8 cellular contexts compared by ENCODE assay signal in the genomic region with DNA sequence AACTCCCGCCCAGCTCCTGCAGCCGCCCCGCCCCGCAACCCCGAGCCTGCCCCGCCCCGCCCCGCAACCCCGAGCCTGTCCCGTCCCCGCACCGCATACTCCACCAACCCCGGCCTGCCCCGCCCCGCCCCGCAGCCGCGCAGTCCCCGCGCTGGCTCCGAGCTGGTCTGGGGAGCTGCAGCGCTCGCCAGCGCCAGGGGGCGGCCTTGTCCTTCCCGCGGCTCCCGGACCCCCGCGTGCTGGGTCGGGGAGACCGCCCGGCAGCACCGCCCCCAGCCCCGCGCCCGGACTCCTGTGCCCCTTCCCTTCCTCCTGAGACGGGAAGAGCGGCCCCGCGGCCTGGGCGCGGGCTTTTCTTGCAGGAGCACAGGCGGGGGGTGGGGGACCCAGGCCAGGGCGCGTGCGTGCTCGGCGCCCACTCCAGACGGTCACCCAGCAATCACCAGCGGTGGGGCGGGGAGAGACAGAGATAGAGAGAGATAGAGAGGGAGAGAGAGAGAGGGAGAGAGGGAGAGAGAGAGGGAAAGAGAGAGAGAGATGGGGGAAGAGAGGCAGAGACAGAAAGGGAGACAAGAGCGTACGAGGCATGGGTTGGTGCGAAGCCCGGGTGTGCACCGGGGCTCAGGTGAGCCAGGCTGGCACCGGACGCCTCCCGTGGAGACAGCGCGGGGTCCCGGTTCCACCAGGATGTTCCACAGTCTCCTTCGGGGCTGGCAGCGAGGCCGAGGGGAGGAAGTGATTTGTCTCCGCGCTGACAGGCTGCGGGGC. TPM values are rescaled to one million over a fixed set of nuclear protein-coding genes. Genes with fewer than 3 reads are reported as not detected.
DNase-seq lines count a peak whose midpoint lies in the region; FAIRE-seq and TF ChIP-seq lines count a peak whose summit lies in the region.

No MANE protein-coding gene starts in this region.

- H3K4me1 Mint-ChIP-seq in Caco-2 (ENCODE audit: low read depth, unreplicated experiment), result peaks cover 12% of the 10 kb centered on the region
- peaks cover 4% of the 10 kb centered on the region for H3K4me1 Mint-ChIP-seq in stimulated activated naive CD8-positive, alpha-beta T cell treated with anti-CD3 and anti-CD28 coated beads, Interleukin-15, Interleukin-2, amounts not matched to agents 100 ng/mL and 50 ng/mL, for 24 hours (ENCODE audit: low read depth)

- H3K9me3 ChIP-seq in Caco-2 (no peaks in the 10 kb centered on the region), ascending aorta (no peaks in the 10 kb centered on the region), iPS-20b (ENCODE audit: insufficient read depth, low read depth, low read length) (no peaks in the 10 kb centered on the region)

- no peak for FAIRE-seq in GM12892 (lab: Jason Lieb, UNC)

- no peaks in the 10 kb centered on the region for H3K27me3 Mint-ChIP-seq in Caco-2 (ENCODE audit: insufficient read depth, unreplicated experiment)
- peaks cover 24% of the 10 kb centered on the region for H3K27me3 Mint-ChIP-seq in stimulated activated naive CD8-positive, alpha-beta T cell treated with anti-CD3 and anti-CD28 coated beads, Interleukin-15, Interleukin-2, amounts not matched to agents 100 ng/mL and 50 ng/mL, for 24 hours

- H3K9ac ChIP-seq in iPS-20b (ENCODE audit: low read depth, low read length), result no peak overlapping the region

- peak overlapping the region; percentile 82 for H3K4me3 Mint-ChIP-seq in Caco-2 (ENCODE audit: unreplicated experiment)
- H3K4me3 Mint-ChIP-seq in stimulated activated naive CD8-positive, alpha-beta T cell treated with anti-CD3 and anti-CD28 coated beads, Interleukin-15, Interleukin-2, amounts not matched to agents 100 ng/mL and 50 ng/mL, for 24 hours, result peak overlapping the region; percentile 33

- POLR2A ChIA-PET in Caco-2 (lab: Charles Lee), result no interaction called here

- peaks cover 5% of the 10 kb centered on the region for H3K36me3 Mint-ChIP-seq in Caco-2 (ENCODE audit: insufficient read depth, unreplicated experiment)
- no peaks in the 10 kb centered on the region for H3K36me3 Mint-ChIP-seq in stimulated activated naive CD8-positive, alpha-beta T cell treated with anti-CD3 and anti-CD28 coated beads, Interleukin-15, Interleukin-2, amounts not matched to agents 100 ng/mL and 50 ng/mL, for 24 hours (ENCODE audit: low read depth)

- H3K27me3 ChIP-seq in Caco-2 (replicated peaks; ENCODE audit: control insufficient read depth, insufficient read depth, low read length) (no peaks in the 10 kb centered on the region), ascending aorta (peaks cover 18% of the 10 kb centered on the region), iPS-20b (ENCODE audit: insufficient read depth, low read length) (peaks cover 37% of the 10 kb centered on the region)

- peak; percentile 60 to 63 for TF ChIP-seq CTCF in Caco-2 (IDR thresholded peaks at IDR 0.05; ENCODE audit: insufficient read depth in 1 of 2, low read depth in 1 of 2, low read length in 1 of 2, severe bottlenecking in 1 of 2, unreplicated experiment in 1 of 2)
- TF ChIP-seq CTCF in ascending aorta (IDR thresholded peaks at IDR 0.05), result peak; percentile 11 to 28 (median 21)

- H3K4me1 ChIP-seq in Caco-2 (peaks cover 33% of the 10 kb centered on the region), ascending aorta (peaks cover 4% of the 10 kb centered on the region in 2 donors), iPS-20b (ENCODE audit: insufficient read depth, low read length) (no peaks in the 10 kb centered on the region)

- H3K36me3 ChIP-seq in Caco-2 (ENCODE audit: control insufficient read depth, insufficient read depth, low read length) (no peaks in the 10 kb centered on the region), ascending aorta (no peaks in the 10 kb centered on the region), iPS-20b (ENCODE audit: insufficient read depth, low read depth, low read length) (no peaks in the 10 kb centered on the region)

- intact Hi-C loops in Caco-2 (cut with micrococcal nuclease; ENCODE audit: unreplicated experiment), result loop anchor here (1.0 kb wide), 2 partner anchors 93 to 150 kb away; no protein-coding TSS in a partner anchor
- intact Hi-C loops in ascending aorta (cut with DNase I), result no loop called here

- CTCF ChIA-PET in Caco-2 (lab: Charles Lee), result interaction anchor here (0.5 to 1.6 kb wide), 15 partner anchors 11 to 344 kb away, joined by 3 to 8 read pairs (median 4); no protein-coding TSS in a partner anchor

- no peaks in the 10 kb centered on the region for H3K9me3 Mint-ChIP-seq in Caco-2 (ENCODE audit: unreplicated experiment)
- no peaks in the 10 kb centered on the region for H3K9me3 Mint-ChIP-seq in stimulated activated naive CD8-positive, alpha-beta T cell treated with anti-CD3 and anti-CD28 coated beads, Interleukin-15, Interleukin-2, amounts not matched to agents 100 ng/mL and 50 ng/mL, for 24 hours

- H3K27ac Mint-ChIP-seq in Caco-2 (ENCODE audit: unreplicated experiment), result peak overlapping the region; percentile 76
- H3K27ac Mint-ChIP-seq in stimulated activated naive CD8-positive, alpha-beta T cell treated with anti-CD3 and anti-CD28 coated beads, Interleukin-15, Interleukin-2, amounts not matched to agents 100 ng/mL and 50 ng/mL, for 24 hours, result no peak overlapping the region

- DNase-seq in Caco-2 (peak; percentile 77 to 83), HuH-7.5 (ENCODE audit: low spot score) (peak; percentile 91), ascending aorta (ENCODE audit: low spot score in 2 of 2) (no peak), T-helper 9 cell (no peak), HPDE6-E6E7 (ENCODE audit: extremely low spot score) (no peak), GM12892 (ENCODE audit: insufficient read length) (no peak)

- no peak overlapping the region for H3K27ac ChIP-seq in ascending aorta
- H3K27ac ChIP-seq in iPS-20b (ENCODE audit: low read length), result no peak overlapping the region

- BruUV-seq in Caco-2 (replicated peaks; lab: Mats Ljungman, UMichigan), result no TSS peak

- no peak for TF ChIP-seq POLR2A in GM12892 (IDR thresholded peaks at IDR 0.05; ENCODE audit: low read depth, low read length)

- H3K4me3 ChIP-seq in Caco-2 (ENCODE audit: low read depth, low read length) (peak overlapping the region; percentile 49), ascending aorta (peak overlapping the region; percentile 50 to 54), iPS-20b (ENCODE audit: low read length) (peak overlapping the region; percentile 63; the same call in 1 of the 2 replicates)

RNA-seq across cellular contexts. Expression of a gene that starts 14.7 kb away (rescaled TPM):
- 35.6 and 38.2 TPM in 2 replicates for total RNA-seq in Caco-2 (2022)
- total RNA-seq in ascending aorta, result 80.3 TPM
- polyA plus RNA-seq in GM12892 (2012; ENCODE audit: missing spikeins), result 6.3 TPM

RNA-seq across cellular contexts. Expression of a gene that starts 38.3 kb away (rescaled TPM):
- total RNA-seq in Caco-2 (2022) (20.3 and 22.0 TPM in 2 replicates), ascending aorta (72.2 TPM)
- 0.04 TPM for polyA plus RNA-seq in GM12892 (2012; ENCODE audit: missing spikeins)

Comparison
In these comparisons a context has a peak if more than half of its experiments do, and no peak if none do; other contexts are left out.
1. DNase-seq: peak in Caco-2 (2 of 2) and HuH-7.5 (single experiment); none in ascending aorta (0 of 2), T-helper 9 cell (single experiment), HPDE6-E6E7 (single experiment) and GM12892 (single experiment).
2. Peak in every context shown above with its lines, with median percentiles within 50 percentile points of each other: H3K4me3 ChIP-seq.